In genomic region chr17:50707296-50708049, GRCh38 we compare ENCODE assay signal across 8 cellular contexts. TPM values are rescaled to one million over a fixed set of nuclear protein-coding genes. Genes with fewer than 3 reads are reported as not detected.
A peak's percentile ranks its signal among the peaks of the same experiment; 100 is the strongest.
DNase-seq lines count a peak whose midpoint lies in the region; ATAC-seq and TF ChIP-seq lines count a peak whose summit lies in the region.

TSS of gene ANKRD40 (minus strand) at chr17:50707914. CDS start at chr17:50707654, 260 bp downstream.

- H3K36me3 ChIP-seq in kidney epithelial cell (ENCODE audit: control insufficient read depth, insufficient read depth, low read length): no peaks in the 10 kb centered on the region

- peak; percentile 75 for TF ChIP-seq POLR2A in GM19193 (IDR thresholded peaks at IDR 0.05; ENCODE audit: extremely low read depth, insufficient read depth, insufficient read length)

- peak within 1 kb of the TSS; percentile 82 for H3K4me3 ChIP-seq in kidney epithelial cell (ENCODE audit: low read depth, low read length)

- DNase-seq in AML-193 (lab: John Stamatoyannopoulos, UW) (peak; percentile 93 to 94), NCI-H460 (ENCODE audit: extremely low read depth, low read depth) (peak; percentile 89), cerebellar nuclear complex (lab: John Stamatoyannopoulos, UW) (peak; percentile 70 to 84), kidney epithelial cell (ENCODE audit: low read depth) (peak; percentile 50)
- peak; percentile 86 for DNase-seq in activated CD4-positive, alpha-beta T cell treated with anti-CD3 and anti-CD28 coated beads for 1 hour
- peak; percentile 91 for DNase-seq in stimulated activated CD4-positive, alpha-beta T cell treated with anti-CD3 and anti-CD28 coated beads, Interleukin-15, amount 100 ng/mL, for 24 hours

- no peaks in the 10 kb centered on the region for H3K27me3 ChIP-seq in kidney epithelial cell (ENCODE audit: control insufficient read depth, insufficient read depth, low read length)

- no peak for TF ChIP-seq CTCF in kidney epithelial cell (IDR thresholded peaks at IDR 0.05; ENCODE audit: insufficient read depth, low read length, poor library complexity, severe bottlenecking)

- peak; percentile 84 for ATAC-seq in HG03432 (IDR thresholded peaks at IDR 0.05; ENCODE audit: unreplicated experiment)

RNA-seq across cellular contexts. Expression of gene ANKRD40, which starts in this region (rescaled TPM):
- total RNA-seq in NCI-H460 (2014; rRNA removed; shearing (Covaris generic)): 48.4 and 54.5 TPM in 2 replicates
- 20.3 and 42.7 TPM in 2 replicates for polyA plus RNA-seq in NCI-H460 (2014; cell fraction: nucleus; rRNA removed)
- 30.5 and 30.7 TPM in 2 replicates for total RNA-seq in kidney epithelial cell

Comparison
In these comparisons a context has a peak if more than half of its experiments do, and no peak if none do; other contexts are left out.
1. Peak in every context shown above with its lines: DNase-seq, ATAC-seq and H3K4me3 ChIP-seq.